8 cellular contexts compared by ENCODE assay signal in the genomic region with DNA sequence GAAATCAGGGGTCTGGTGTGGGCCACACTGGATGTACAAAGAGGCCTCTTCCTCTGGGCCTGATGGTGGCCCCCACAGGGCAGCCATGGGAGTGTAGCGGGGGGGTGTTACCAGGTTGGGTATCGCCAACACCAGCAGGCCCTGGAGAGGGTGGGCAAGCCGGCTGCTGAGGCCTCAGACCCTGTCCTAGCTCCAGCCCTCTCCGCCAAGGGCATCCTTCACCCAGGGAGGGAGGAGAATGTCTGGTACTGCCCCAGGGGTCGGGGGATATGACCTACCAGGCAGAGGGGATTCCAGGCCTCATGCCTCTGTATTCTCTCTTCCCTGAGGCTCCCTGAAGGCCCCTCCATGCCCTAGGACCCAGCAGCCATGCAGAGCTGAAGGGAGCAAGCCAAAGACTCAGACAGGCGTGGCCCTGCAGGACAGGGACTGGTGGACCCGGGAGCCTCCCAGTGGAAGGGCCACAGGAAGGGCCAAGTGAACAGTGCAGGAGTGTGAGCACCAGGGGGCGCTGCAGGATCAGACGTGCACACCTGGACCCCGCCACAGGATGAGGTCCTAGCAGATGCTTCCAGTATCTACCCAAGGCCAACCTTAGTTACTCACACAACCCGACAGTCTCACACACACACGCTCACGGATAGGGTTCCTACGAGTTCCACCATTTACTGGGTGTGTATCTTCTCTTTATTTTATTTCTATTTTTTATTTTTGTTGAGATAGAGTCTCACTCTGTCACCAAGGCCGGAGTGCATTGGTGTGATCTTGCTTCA. TPM values are rescaled to one million over a fixed set of nuclear protein-coding genes. Genes with fewer than 3 reads are reported as not detected.
DNase-seq lines count a peak whose midpoint lies in the region; ATAC-seq, FAIRE-seq and TF ChIP-seq lines count a peak whose summit lies in the region.

No MANE protein-coding gene starts in this region.

- ATAC-seq in A549 (peak; percentile 98 to 99), GM18861 (IDR thresholded peaks at IDR 0.05; ENCODE audit: unreplicated experiment) (peak; percentile 76)

- peak overlapping the region; percentile 16 to 53; a peak in 2 of 6 replicates for H3K27ac ChIP-seq in A549
- H3K27ac ChIP-seq in endodermal cell (ENCODE audit: low read depth, low read length) = no peak overlapping the region

- peak; percentile 94 for TF ChIP-seq CTCF in A549 (IDR thresholded peaks at IDR 0.05)
- peak; percentile 97 for TF ChIP-seq CTCF in endodermal cell (conservative IDR thresholded peaks at IDR 0.05)

- no peak for TF ChIP-seq EP300 in A549 (IDR thresholded peaks at IDR 0.05)

- H3K36me3 Mint-ChIP-seq in endodermal cell (ENCODE audit: low read depth) = no peaks in the 10 kb centered on the region

- WGBS in A549 (ENCODE audit: missing lambda C conversion rate) = 23% methylated on average over 13 of the region's 15 CpGs
- WGBS in endodermal cell (ENCODE audit: insufficient coverage in 1 of 2, insufficient read length in 1 of 2), 2 experiments = 40 to 47% methylated on average over 7 to 15 of the region's 15 CpGs

- no peaks in the 10 kb centered on the region for H3K9me3 ChIP-seq in A549
- H3K9me3 ChIP-seq in NT2/D1 (ENCODE audit: insufficient read depth, low read length) = peaks cover 9% of the 10 kb centered on the region; the same call in 1 of the 2 replicates
- no peaks in the 10 kb centered on the region for H3K9me3 ChIP-seq in endodermal cell (ENCODE audit: control insufficient read depth, low read length)

- CTCF ChIA-PET in A549 (lab: Yijun Ruan, JAX) = interaction anchor here (0.6 to 13.7 kb wide), 66 partner anchors 13 to 439 kb away, joined by 3 to 216 read pairs (median 4); partner anchors contain the start of genes B3GNT9, CES3, CES4A and ELMO3

- no peak overlapping the region for H3K4me3 ChIP-seq in A549
- H3K4me3 ChIP-seq in NT2/D1 (ENCODE audit: insufficient read length, low read depth) = no peak overlapping the region
- no peak overlapping the region for H3K4me3 ChIP-seq in endodermal cell (ENCODE audit: low read length)

- H3K4me3 Mint-ChIP-seq in endodermal cell = no peak overlapping the region

- H3K4me1 Mint-ChIP-seq in endodermal cell = no peaks in the 10 kb centered on the region

- peaks cover 9% of the 10 kb centered on the region for H3K9me3 Mint-ChIP-seq in endodermal cell

- H3K27ac Mint-ChIP-seq in endodermal cell = no peak overlapping the region

- TF ChIP-seq POLR2A in A549 (IDR thresholded peaks at IDR 0.05; ENCODE audit: low read length) = no peak

- peaks cover 6% of the 10 kb centered on the region for H3K27me3 Mint-ChIP-seq in endodermal cell (ENCODE audit: insufficient read depth)

- FAIRE-seq in A549 (lab: Jason Lieb, UNC) = no peak

- TF ChIP-seq RAD21 in A549 (conservative IDR thresholded peaks at IDR 0.05 in 1 of 2, IDR thresholded peaks at IDR 0.05 in 1 of 2) = peak; percentile 98

- no peaks in the 10 kb centered on the region for H3K36me3 ChIP-seq in NT2/D1 (ENCODE audit: insufficient read depth, insufficient read length, low read length)
- no peaks in the 10 kb centered on the region for H3K36me3 ChIP-seq in endodermal cell (ENCODE audit: control insufficient read depth, insufficient read depth, low read length)

- DNase-seq in A549 (ENCODE audit: low read depth in 1 of 2, low spot score in 1 of 2) = peak; percentile 87 to 91
- DNase-seq in HPDE6-E6E7 (ENCODE audit: extremely low spot score) = peak; percentile 92
- peak; percentile 76 for DNase-seq in NT2/D1 (ENCODE audit: low read depth, low spot score)
- DNase-seq in activated CD8-positive, alpha-beta memory T cell treated with anti-CD3 and anti-CD28 coated beads for 4 hours (ENCODE audit: low read depth in 2 of 2) = peak; percentile 79
- peak; percentile 97 for DNase-seq in endodermal cell
- peak; percentile 93 for DNase-seq in midbrain (lab: John Stamatoyannopoulos, UW)
- DNase-seq in stimulated activated CD8-positive, alpha-beta memory T cell treated with anti-CD3 and anti-CD28 coated beads, Interleukin-2, amount 100 ng/mL, for 48 hours (ENCODE audit: low read depth in 2 of 2) = peak; percentile 86 to 90

- POLR2A ChIA-PET in A549 (lab: Yijun Ruan, JAX) = no interaction called here

- H3K27me3 ChIP-seq in NT2/D1 (ENCODE audit: insufficient read depth, insufficient read length) (no peaks in the 10 kb centered on the region), endodermal cell (ENCODE audit: control insufficient read depth, insufficient read depth, low read length, poor library complexity, severe bottlenecking) (peaks cover 6% of the 10 kb centered on the region)

- no peak overlapping the region for H3K4me2 ChIP-seq in A549

- peak overlapping the region; percentile 27 for H3K9ac ChIP-seq in NT2/D1 (ENCODE audit: insufficient read length, low read depth)
- H3K9ac ChIP-seq in endodermal cell (ENCODE audit: extremely low read depth, low read length, poor library complexity, severe bottlenecking) = no peak overlapping the region

- H3K4me1 ChIP-seq in A549 (peaks cover 3% of the 10 kb centered on the region; the same call in 1 of the 3 replicates), NT2/D1 (ENCODE audit: insufficient read depth, insufficient read length) (peaks cover 16% of the 10 kb centered on the region), endodermal cell (ENCODE audit: control insufficient read depth, insufficient read depth, low read length) (no peaks in the 10 kb centered on the region)

TF ChIP-seq in A549, 52 proteins besides CTCF, POLR2A, EP300 and RAD21:
- TF ChIP-seq, protein P1, sequence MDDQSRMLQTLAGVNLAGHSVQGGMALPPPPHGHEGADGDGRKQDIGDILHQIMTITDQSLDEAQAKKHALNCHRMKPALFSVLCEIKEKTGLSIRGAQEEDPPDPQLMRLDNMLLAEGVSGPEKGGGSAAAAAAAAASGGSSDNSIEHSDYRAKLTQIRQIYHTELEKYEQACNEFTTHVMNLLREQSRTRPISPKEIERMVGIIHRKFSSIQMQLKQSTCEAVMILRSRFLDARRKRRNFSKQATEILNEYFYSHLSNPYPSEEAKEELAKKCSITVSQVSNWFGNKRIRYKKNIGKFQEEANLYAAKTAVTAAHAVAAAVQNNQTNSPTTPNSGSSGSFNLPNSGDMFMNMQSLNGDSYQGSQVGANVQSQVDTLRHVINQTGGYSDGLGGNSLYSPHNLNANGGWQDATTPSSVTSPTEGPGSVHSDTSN (IDR thresholded peaks at IDR 0.05) = no peak
- TF ChIP-seq SMC3 (IDR thresholded peaks at IDR 0.05) = peak; percentile 96

RNA-seq across cellular contexts. Expression of gene CES4A, which starts 10.9 kb away (rescaled TPM):
- 3.5 and 4.4 TPM in 2 replicates for polyA plus RNA-seq in A549 (2011; rRNA removed)
- polyA plus RNA-seq in A549 (2012; cell fraction: cytosol; rRNA removed) = 2.0 and 2.9 TPM in 2 replicates
- polyA plus RNA-seq in A549 (2012; cell fraction: nucleus; rRNA removed) = 14.4 and 20.2 TPM in 2 replicates
- polyA plus RNA-seq in A549 (2017; fragmentation: RNase III; extraction: RNeasy Plus Mini Kit Qiagen cat#74134 plus additional on column Dnase treatment) = 2.5 to 3.5 TPM (median 2.8 TPM) in 3 replicates
- polyA minus RNA-seq in A549 (2011; rRNA and poly(A)+ RNA removed) = 3.6 TPM in 2 replicates
- 1 to 10 TPM; 3.0 to 3.8 TPM for total RNA-seq in endodermal cell
- polyA plus RNA-seq in endodermal cell (2013, experiment 1 of 2) = 1.5 TPM
- polyA plus RNA-seq in endodermal cell (2013, experiment 2 of 2) = 1.9 TPM

RNA-seq across cellular contexts. Expression of gene CES3, which starts 16.5 kb away (rescaled TPM):
- 3.8 and 4.1 TPM in 2 replicates for polyA plus RNA-seq in A549 (2011; rRNA removed)
- 2.5 and 2.6 TPM in 2 replicates for polyA plus RNA-seq in A549 (2012; cell fraction: cytosol; rRNA removed)
- 21.4 TPM in 2 replicates for polyA plus RNA-seq in A549 (2012; cell fraction: nucleus; rRNA removed)
- polyA plus RNA-seq in A549 (2017; fragmentation: RNase III; extraction: RNeasy Plus Mini Kit Qiagen cat#74134 plus additional on column Dnase treatment) = 2.1 to 2.7 TPM (median 2.3 TPM) in 3 replicates
- 7.5 and 9.2 TPM in 2 replicates for polyA minus RNA-seq in A549 (2011; rRNA and poly(A)+ RNA removed)
- 1 to 10 TPM; 2.7 to 3.8 TPM for total RNA-seq in endodermal cell
- polyA plus RNA-seq in endodermal cell (2013, experiment 1 of 2) = 6.9 TPM
- 3.8 TPM for polyA plus RNA-seq in endodermal cell (2013, experiment 2 of 2)

RNA-seq across cellular contexts. Expression of gene CES2, which starts 42.2 kb away (rescaled TPM):
- polyA plus RNA-seq in A549 (2011; rRNA removed) (19.4 and 20.4 TPM in 2 replicates), A549 (2017; fragmentation: RNase III; extraction: RNeasy Plus Mini Kit Qiagen cat#74134 plus additional on column Dnase treatment) (19.9 to 22.0 TPM (median 20.3 TPM) in 3 replicates)
- 13.6 and 19.6 TPM in 2 replicates for polyA plus RNA-seq in A549 (2012; cell fraction: cytosol; rRNA removed)
- 23.0 and 26.3 TPM in 2 replicates for polyA plus RNA-seq in A549 (2012; cell fraction: nucleus; rRNA removed)
- 29.4 and 33.2 TPM in 2 replicates for polyA minus RNA-seq in A549 (2011; rRNA and poly(A)+ RNA removed)
- 10 to 100 TPM; 28.7 to 36.8 TPM for total RNA-seq in endodermal cell
- polyA plus RNA-seq in endodermal cell (2013, experiment 1 of 2) = 24.1 TPM
- polyA plus RNA-seq in endodermal cell (2013, experiment 2 of 2) = 20.5 TPM

RNA-seq across cellular contexts. Expression of gene CIAO2B, which starts 43.3 kb away (rescaled TPM):
- polyA plus RNA-seq in A549 (2011; rRNA removed) (140 and 168 TPM in 2 replicates), A549 (2017; fragmentation: RNase III; extraction: RNeasy Plus Mini Kit Qiagen cat#74134 plus additional on column Dnase treatment) (134 to 148 TPM (median 144 TPM) in 3 replicates)
- 468 and 497 TPM in 2 replicates for polyA plus RNA-seq in A549 (2012; cell fraction: cytosol; rRNA removed)
- 286 and 317 TPM in 2 replicates for polyA plus RNA-seq in A549 (2012; cell fraction: nucleus; rRNA removed)
- 134 and 178 TPM in 2 replicates for polyA minus RNA-seq in A549 (2011; rRNA and poly(A)+ RNA removed)
- 10 to 100 TPM; 70.2 to 87.7 TPM for total RNA-seq in endodermal cell
- polyA plus RNA-seq in endodermal cell (2013, experiment 1 of 2) = 99.2 TPM
- 88.5 TPM for polyA plus RNA-seq in endodermal cell (2013, experiment 2 of 2)

RNA-seq across cellular contexts. Expression of gene CBFB, which starts 51.4 kb away (rescaled TPM):
- 35.9 and 61.3 TPM in 2 replicates for polyA plus RNA-seq in A549 (2011; rRNA removed)
- 19.1 and 22.6 TPM in 2 replicates for polyA plus RNA-seq in A549 (2012; cell fraction: cytosol; rRNA removed)
- polyA plus RNA-seq in A549 (2012; cell fraction: nucleus; rRNA removed) = 9.7 and 17.8 TPM in 2 replicates
- 26.0 to 29.3 TPM (median 27.7 TPM) in 3 replicates for polyA plus RNA-seq in A549 (2017; fragmentation: RNase III; extraction: RNeasy Plus Mini Kit Qiagen cat#74134 plus additional on column Dnase treatment)
- 24.8 and 32.0 TPM in 2 replicates for polyA minus RNA-seq in A549 (2011; rRNA and poly(A)+ RNA removed)
- total RNA-seq in endodermal cell = 10 to 100 TPM; 93.9 to 95.2 TPM
- 59.8 TPM for polyA plus RNA-seq in endodermal cell (2013, experiment 1 of 2)
- 69.1 TPM for polyA plus RNA-seq in endodermal cell (2013, experiment 2 of 2)
